ENCODE assay signal across 27 cellular contexts in genomic region chr1:11130406-11130805, GRCh38. TPM values are rescaled to one million over a fixed set of nuclear protein-coding genes. Genes with fewer than 3 reads are reported as not detected.
"Had no signal": no experiment of that assay in that cellular context is flagged by ENCODE, and none has a peak within 500 bp of the region (broad histone marks: within the 10 kb centered on the region; RNA-seq: fewer than 3 reads in every experiment).

No MANE protein-coding gene starts in this region.

- ATAC-seq: left colon, left lung, natural killer cell, upper lobe of right lung had no signal

- H3K27ac ChIP-seq: left lung, ovary, right atrium auricular region, skin epidermis, suprapubic skin, thoracic aorta, tibial artery, upper lobe of right lung had no signal

- H3K9me3 ChIP-seq: left lung, ovary, right atrium auricular region, suprapubic skin, thoracic aorta, tibial artery, upper lobe of right lung had no signal

- H3K27me3 Mint-ChIP-seq: naive B cell; progenitor cell of endocrine pancreas; stimulated activated naive CD8-positive, alpha-beta T cell treated with anti-CD3 and anti-CD28 coated beads, Interleukin-15, Interleukin-2, amounts not matched to agents 100 ng/mL and 50 ng/mL, for 24 hours had no signal

- H3K9me3 Mint-ChIP-seq: immature natural killer cell; mesothelial cell of epicardium; naive B cell; natural killer cell; nephron progenitor cell; stimulated activated naive CD8-positive, alpha-beta T cell treated with anti-CD3 and anti-CD28 coated beads, Interleukin-15, Interleukin-2, amounts not matched to agents 100 ng/mL and 50 ng/mL, for 24 hours had no signal

- H3K4me3 Mint-ChIP-seq: immature natural killer cell; mesothelial cell of epicardium; natural killer cell; nephron progenitor cell; stimulated activated naive CD8-positive, alpha-beta T cell treated with anti-CD3 and anti-CD28 coated beads, Interleukin-15, Interleukin-2, amounts not matched to agents 100 ng/mL and 50 ng/mL, for 24 hours had no signal

- DNase-seq: hypothalamus; immature natural killer cell; kidney; left colon; left lung; mesendoderm; naive B cell; natural killer cell; nephron progenitor cell; ovary; stimulated activated CD4-positive, alpha-beta T cell treated with anti-CD3 and anti-CD28 coated beads, Interleukin-12 subunit alpha, Interleukin-12 subunit beta, amount 100 ng/mL, for 4 hours; stimulated activated CD4-positive, alpha-beta T cell treated with anti-CD3 and anti-CD28 coated beads, Interleukin-15, amount 100 ng/mL, for 24 hours; stimulated activated CD4-positive, alpha-beta T cell treated with anti-CD3 and anti-CD28 coated beads, Interleukin-2, amount 100 ng/mL, for 24 hours; stimulated activated CD4-positive, alpha-beta T cell treated with anti-CD3 and anti-CD28 coated beads, Interleukin-4, amount 100 ng/mL, for 1 hour; stimulated activated naive CD4-positive, alpha-beta T cell; tibial artery; trophoblast cell; upper lobe of right lung had no signal

- H3K27ac Mint-ChIP-seq: immature natural killer cell; mesothelial cell of epicardium; natural killer cell; stimulated activated naive CD8-positive, alpha-beta T cell treated with anti-CD3 and anti-CD28 coated beads, Interleukin-15, Interleukin-2, amounts not matched to agents 100 ng/mL and 50 ng/mL, for 24 hours had no signal

- H3K4me1 Mint-ChIP-seq: immature natural killer cell, mesothelial cell of epicardium, naive B cell, natural killer cell, nephron progenitor cell had no signal

RNA-seq across cellular contexts. Expression of gene ANGPTL7, which starts 58.7 kb away (rescaled TPM):
- total RNA-seq: mesothelial cell of epicardium, mononuclear cell, natural killer cell, progenitor cell of endocrine pancreas, pulmonary artery endothelial cell had no signal
